ENCODE assay signal across 20 cellular contexts in the genomic region with DNA sequence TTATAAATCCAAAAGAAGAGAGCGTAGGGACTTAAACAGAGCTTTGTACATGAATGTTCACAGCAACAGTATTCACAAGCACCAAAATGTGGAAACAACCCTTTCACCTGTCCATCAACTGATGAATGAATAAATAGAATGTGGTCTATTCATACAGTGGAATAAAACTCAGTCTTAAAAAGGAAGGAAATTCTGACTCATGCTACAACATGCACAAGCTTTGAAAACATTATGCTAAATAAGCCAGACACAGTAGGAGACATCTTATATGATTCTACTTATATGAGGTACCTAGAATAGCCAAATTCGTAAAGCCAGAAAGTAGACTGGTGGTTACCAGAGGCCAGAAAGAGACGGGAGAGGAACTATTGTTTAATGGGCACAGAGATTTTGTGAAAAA.
DNase-seq lines count a peak whose midpoint lies in the region; ATAC-seq and TF ChIP-seq lines count a peak whose summit lies in the region.
"Had no signal": no experiment of that assay in that cellular context is flagged by ENCODE, and none has a peak within 500 bp of the region (broad histone marks: within the 10 kb centered on the region; RNA-seq: fewer than 3 reads in every experiment).

No MANE protein-coding gene starts in this region.

- peaks cover 35% of the 10 kb centered on the region for H3K4me1 ChIP-seq in DOHH2 (ENCODE audit: control insufficient read depth, low read length)
- H3K4me1 ChIP-seq in foreskin keratinocyte, result peaks cover 3% of the 10 kb centered on the region

- DNase-seq in astrocyte of the cerebellum (ENCODE audit: low read depth), result peak; percentile 1
- DNase-seq in foreskin keratinocyte, result peak; percentile 29 to 48
- DNase-seq in NCI-H1417 (lab: John Stamatoyannopoulos, UW), result no peak
- DNase-seq in activated CD4-positive, CD25-positive, alpha-beta regulatory T cell (lab: John Stamatoyannopoulos, UW), result no peak
- no peak for DNase-seq in GM19240 (ENCODE audit: insufficient read length, low spot score)
- DNase-seq: C1 segment of cervical spinal cord; CD8-positive, alpha-beta memory T cell; DMS53; GM23248; H9; IMR-90; NCI-H1694 treated with DMSO at 0.1 percent for 48 hours; NCI-H2081 treated with DMSO at 0.1 percent for 48 hours; NCI-H446; NCI-H526; OCI-M1; Right ventricle myocardium superior had no signal

- H3K27ac ChIP-seq in DOHH2 (ENCODE audit: low read depth, low read length), result no peak overlapping the region; the same call in 1 of the 2 replicates
- H3K27ac ChIP-seq in foreskin keratinocyte, result no peak overlapping the region
- H3K27ac ChIP-seq: GM23248, KMS-11 had no signal

- H3K4me2 ChIP-seq in DOHH2 (ENCODE audit: low read length), result peak overlapping the region; percentile 15; the same call in 1 of the 2 replicates
- H3K4me2 ChIP-seq: KMS-11 had no signal

- no peaks in the 10 kb centered on the region for H3K36me3 ChIP-seq in DOHH2 (ENCODE audit: control insufficient read depth, low read length)

- H3K4me3 ChIP-seq in DOHH2 (ENCODE audit: low read length) (no peak overlapping the region), astrocyte of the cerebellum (ENCODE audit: low read depth, low read length) (no peak overlapping the region)
- H3K4me3 ChIP-seq: GM23248 had no signal

- H3K9me3 ChIP-seq in DOHH2 (ENCODE audit: control insufficient read depth, insufficient read depth, low read length), result no peaks in the 10 kb centered on the region

- no peaks in the 10 kb centered on the region for H3F3A ChIP-seq in DOHH2 (ENCODE audit: control insufficient read depth, insufficient read depth)

- ATAC-seq in foreskin keratinocyte, result no peak
- no peak for ATAC-seq in HG02938 (IDR thresholded peaks at IDR 0.05; ENCODE audit: unreplicated experiment)

- no peaks in the 10 kb centered on the region for H3K9me2 ChIP-seq in DOHH2 (replicated peaks; ENCODE audit: control insufficient read depth, low read length)

- in situ Hi-C loops in astrocyte of the cerebellum (cut with HindIII; ENCODE audit: low sequenced_read_pairs), result no loop called here

- H3K27me3 ChIP-seq in DOHH2 (ENCODE audit: control insufficient read depth, low read length) (peaks cover 14% of the 10 kb centered on the region; the same call in 1 of the 2 replicates), foreskin keratinocyte (peaks cover 2% of the 10 kb centered on the region)

- no peaks in the 10 kb centered on the region for H3K79me2 ChIP-seq in DOHH2 (ENCODE audit: control insufficient read depth, low read length)

- H4K20me1 ChIP-seq in DOHH2 (ENCODE audit: control insufficient read depth, insufficient read depth, low read depth, low read length), result no peaks in the 10 kb centered on the region

- TF ChIP-seq CTCF in DOHH2 (IDR thresholded peaks at IDR 0.05; ENCODE audit: low read depth, low read length, poor library complexity, severe bottlenecking) (no peak), astrocyte of the cerebellum (IDR thresholded peaks at IDR 0.05; ENCODE audit: low read depth, low read length, missing control alignments) (no peak), foreskin keratinocyte (conservative IDR thresholded peaks at IDR 0.05) (no peak)

Comparison
In these comparisons a context has a peak if more than half of its experiments do, and no peak if none do; other contexts are left out.
1. DNase-seq: peak in astrocyte of the cerebellum (single experiment) and foreskin keratinocyte (2 of 2); none in NCI-H1417 (0 of 3), activated CD4-positive, CD25-positive, alpha-beta regulatory T cell (0 of 4) and GM19240 (single experiment).